Comparison of ENCODE assay signal across 8 cellular contexts in the genomic region with DNA sequence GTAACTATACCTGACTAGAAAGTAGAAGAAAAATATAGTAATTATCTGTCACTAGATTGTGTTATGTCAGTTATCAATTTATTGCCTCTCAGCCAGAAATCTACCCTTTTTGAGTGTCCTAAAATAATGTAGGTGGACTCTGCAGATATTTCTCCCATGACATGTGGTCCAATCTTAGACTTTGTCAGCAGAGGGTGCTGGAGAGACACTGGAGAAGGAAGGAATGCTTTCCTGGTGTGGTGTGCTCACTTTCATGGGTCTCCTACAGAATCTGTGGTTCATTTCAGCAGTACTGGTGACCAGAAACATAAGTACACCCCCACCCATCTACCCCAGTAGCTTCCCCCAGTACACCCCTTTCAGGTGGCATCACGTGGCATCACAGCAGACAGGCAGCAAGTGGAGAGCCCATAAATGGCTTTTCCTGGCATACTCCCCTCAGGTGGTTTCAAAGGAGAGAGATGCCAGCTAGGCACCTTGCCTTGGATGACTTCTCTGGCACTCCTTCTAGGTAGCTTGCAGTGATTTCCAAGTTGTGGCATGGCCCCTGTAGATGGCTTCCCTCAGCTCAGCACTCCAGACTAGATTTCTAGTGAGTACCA.
DNase-seq lines count a peak whose midpoint lies in the region; ATAC-seq and TF ChIP-seq lines count a peak whose summit lies in the region.

No MANE protein-coding gene starts in this region.

- H3K4me2 ChIP-seq in OCI-LY1 (ENCODE audit: low read length) (no peak overlapping the region), fibroblast of lung (ENCODE audit: extremely low read depth, insufficient read depth, low read length) (no peak overlapping the region)

- intact Hi-C loops in left ventricle myocardium inferior (cut with micrococcal nuclease) (loop anchor here (10.0 kb wide), 1 partner anchor 355 kb away; no protein-coding TSS in a partner anchor), Right ventricle myocardium superior (cut with DNase I) (loop anchor here (10.0 kb wide), 1 partner anchor 115 kb away; the partner anchor contains the start of gene GADL1), uterus (cut with DNase I; ENCODE audit: low total_unique reads) (no loop called here)

- TF ChIP-seq POLR2A in uterus (IDR thresholded peaks at IDR 0.05): no peak

- no peaks in the 10 kb centered on the region for H3K9me2 ChIP-seq in OCI-LY1 (ENCODE audit: low read depth, low read length)

- H3F3A ChIP-seq in OCI-LY1 (ENCODE audit: insufficient read depth, low read length): no peaks in the 10 kb centered on the region

- H3K79me2 ChIP-seq in OCI-LY1 (ENCODE audit: insufficient read depth, low read length) (no peaks in the 10 kb centered on the region), fibroblast of lung (ENCODE audit: control insufficient read depth, insufficient read depth, low read length) (no peaks in the 10 kb centered on the region)

- H4K20me1 ChIP-seq in OCI-LY1 (ENCODE audit: insufficient read depth, low read length): no peaks in the 10 kb centered on the region
- no peaks in the 10 kb centered on the region for H4K20me1 ChIP-seq in fibroblast of lung (ENCODE audit: control insufficient read depth, extremely low read depth, insufficient read depth, low read length)

- DNase-seq in left ventricle myocardium inferior: no peak
- no peak for DNase-seq in Right ventricle myocardium superior
- DNase-seq in fibroblast of lung (ENCODE audit: low read depth in 2 of 2): peak in 1 of 2 donors; percentile 47
- DNase-seq in uterus: no peak
- no peak for DNase-seq in midbrain (lab: John Stamatoyannopoulos, UW)
- DNase-seq in natural killer cell treated with Interleukin-12 subunit alpha and Interleukin-12 subunit beta and Interleukin-15 and Interleukin-18, amount 100 ng/mL, for 72 hours (ENCODE audit: low spot score): no peak

- TF ChIP-seq CTCF in left ventricle myocardium inferior (IDR thresholded peaks at IDR 0.05; ENCODE audit: borderline replicate concordance): peak; percentile 57
- peak; percentile 41 for TF ChIP-seq CTCF in OCI-LY1 (IDR thresholded peaks at IDR 0.05; ENCODE audit: low read length)
- TF ChIP-seq CTCF in fibroblast of lung (conservative IDR thresholded peaks at IDR 0.05 in 1 of 2, IDR thresholded peaks at IDR 0.05 in 1 of 2; ENCODE audit: low read depth in 1 of 2, low read length in 2 of 2): peak; percentile 40 to 58
- peak in 3 of 4 experiments; percentile 7 to 16 (median 15) for TF ChIP-seq CTCF in uterus (IDR thresholded peaks at IDR 0.05)

- peaks cover 8 to 16% of the 10 kb centered on the region in 2 donors for H3K27me3 Mint-ChIP-seq in natural killer cell treated with Interleukin-12 subunit alpha and Interleukin-12 subunit beta and Interleukin-15 and Interleukin-18, amount 100 ng/mL, for 72 hours

- H3K4me3 ChIP-seq in left ventricle myocardium inferior (no peak overlapping the region), OCI-LY1 (ENCODE audit: low read depth, low read length, poor library complexity, severe bottlenecking) (no peak overlapping the region), fibroblast of lung (replicated peaks in 1 of 4; ENCODE audit: control extremely low read depth in 1 of 4, insufficient read depth in 1 of 4, low read depth in 3 of 4, low read length in 4 of 4) (no peak overlapping the region), uterus (no peak overlapping the region)

- H3K4me3 Mint-ChIP-seq in natural killer cell treated with Interleukin-12 subunit alpha and Interleukin-12 subunit beta and Interleukin-15 and Interleukin-18, amount 100 ng/mL, for 72 hours: no peak overlapping the region

- H3K9ac ChIP-seq in OCI-LY1 (ENCODE audit: low read length): no peak overlapping the region
- no peak overlapping the region for H3K9ac ChIP-seq in fibroblast of lung (ENCODE audit: insufficient read depth, low read length)

- no peaks in the 10 kb centered on the region for H3K36me3 ChIP-seq in left ventricle myocardium inferior
- H3K36me3 ChIP-seq in OCI-LY1 (ENCODE audit: insufficient read depth, low read length): no peaks in the 10 kb centered on the region
- no peaks in the 10 kb centered on the region for H3K36me3 ChIP-seq in fibroblast of lung (ENCODE audit: control insufficient read depth, insufficient read depth, low read length)
- H3K36me3 ChIP-seq in uterus: no peaks in the 10 kb centered on the region

- H3K4me1 ChIP-seq in left ventricle myocardium inferior (no peaks in the 10 kb centered on the region), OCI-LY1 (ENCODE audit: insufficient read depth, low read length, severe bottlenecking) (no peaks in the 10 kb centered on the region), fibroblast of lung (ENCODE audit: control insufficient read depth, extremely low read depth, insufficient read depth, low read length) (no peaks in the 10 kb centered on the region), uterus (no peaks in the 10 kb centered on the region)

- H3K27me3 ChIP-seq in left ventricle myocardium inferior (ENCODE audit: low read depth): no peaks in the 10 kb centered on the region
- H3K27me3 ChIP-seq in OCI-LY1 (ENCODE audit: insufficient read depth, low read length): no peaks in the 10 kb centered on the region; the same call in none of the 2 replicates
- H3K27me3 ChIP-seq in fibroblast of lung (ENCODE audit: control insufficient read depth, insufficient read depth, low read length): no peaks in the 10 kb centered on the region
- H3K27me3 ChIP-seq in uterus: no peaks in the 10 kb centered on the region

- ATAC-seq in Right ventricle myocardium superior (ENCODE audit: poor library complexity) (no peak), HG03108 (IDR thresholded peaks at IDR 0.05; ENCODE audit: unreplicated experiment) (no peak)
- no peak for ATAC-seq in natural killer cell treated with Interleukin-12 subunit alpha and Interleukin-12 subunit beta and Interleukin-15 and Interleukin-18, amount 100 ng/mL, for 72 hours

- no peaks in the 10 kb centered on the region for H3K9me3 Mint-ChIP-seq in natural killer cell treated with Interleukin-12 subunit alpha and Interleukin-12 subunit beta and Interleukin-15 and Interleukin-18, amount 100 ng/mL, for 72 hours

- no peak overlapping the region for H3K27ac ChIP-seq in left ventricle myocardium inferior (replicated peaks)
- H3K27ac ChIP-seq in OCI-LY1 (ENCODE audit: low read depth, low read length, poor library complexity, severe bottlenecking): no peak overlapping the region
- H3K27ac ChIP-seq in fibroblast of lung (ENCODE audit: insufficient read depth, low read length): no peak overlapping the region
- H3K27ac ChIP-seq in uterus: no peak overlapping the region

- H3K9me3 ChIP-seq in left ventricle myocardium inferior (replicated peaks): no peaks in the 10 kb centered on the region
- H3K9me3 ChIP-seq in OCI-LY1 (ENCODE audit: low read length): peaks cover 3% of the 10 kb centered on the region; the same call in 1 of the 2 replicates
- no peaks in the 10 kb centered on the region for H3K9me3 ChIP-seq in fibroblast of lung (ENCODE audit: control insufficient read depth, insufficient read depth, low read depth, low read length)
- H3K9me3 ChIP-seq in uterus: no peaks in the 10 kb centered on the region

- H2AFZ ChIP-seq in OCI-LY1 (ENCODE audit: low read length) (no peak overlapping the region), fibroblast of lung (ENCODE audit: low read length) (no peak overlapping the region)

- H3K36me3 Mint-ChIP-seq in natural killer cell treated with Interleukin-12 subunit alpha and Interleukin-12 subunit beta and Interleukin-15 and Interleukin-18, amount 100 ng/mL, for 72 hours: no peaks in the 10 kb centered on the region

- no peak overlapping the region for H3K27ac Mint-ChIP-seq in natural killer cell treated with Interleukin-12 subunit alpha and Interleukin-12 subunit beta and Interleukin-15 and Interleukin-18, amount 100 ng/mL, for 72 hours

- H3K4me1 Mint-ChIP-seq in natural killer cell treated with Interleukin-12 subunit alpha and Interleukin-12 subunit beta and Interleukin-15 and Interleukin-18, amount 100 ng/mL, for 72 hours (ENCODE audit: low read depth in 2 of 2): peaks cover 14 to 22% of the 10 kb centered on the region in 2 donors
